Comparison of ENCODE assay signal across 14 cellular contexts in the genomic region with DNA sequence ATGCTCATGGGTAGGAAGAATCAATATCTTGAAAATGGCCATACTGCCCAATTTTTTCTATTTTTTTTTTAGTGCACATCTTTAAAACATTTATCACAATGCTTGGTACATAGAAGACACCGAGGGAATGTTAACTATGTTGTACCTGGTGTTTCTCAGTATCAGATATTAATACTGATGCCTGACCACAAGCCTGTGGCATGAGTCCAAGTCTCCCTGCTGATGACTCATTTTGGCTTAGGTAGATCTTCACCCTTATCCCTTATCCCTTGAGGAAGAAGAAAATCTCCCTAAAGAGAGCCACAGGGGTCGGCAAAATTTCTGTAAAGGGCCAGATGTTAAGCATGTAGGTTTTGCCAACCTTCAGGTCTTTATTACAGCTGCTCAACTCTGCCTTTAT. TPM values are rescaled to one million over a fixed set of nuclear protein-coding genes. Genes with fewer than 3 reads are reported as not detected.
DNase-seq lines count a peak whose midpoint lies in the region; ATAC-seq, FAIRE-seq and TF ChIP-seq lines count a peak whose summit lies in the region.
"Had no signal": no experiment of that assay in that cellular context is flagged by ENCODE, and none has a peak within 500 bp of the region (broad histone marks: within the 10 kb centered on the region; RNA-seq: fewer than 3 reads in every experiment).

No MANE protein-coding gene starts in this region.

- H3K4me2 ChIP-seq in skeletal muscle satellite cell (ENCODE audit: low read length), result peak overlapping the region; percentile 26

- peak; percentile 87 for FAIRE-seq in H54 (lab: Jason Lieb, UNC)

- H3K4me1 Mint-ChIP-seq in chondrocyte (ENCODE audit: low read depth), result peaks cover 26% of the 10 kb centered on the region

- H3K9ac ChIP-seq in skeletal muscle satellite cell (ENCODE audit: low read depth, low read length), result no peak overlapping the region

- DNase-seq in H54 (ENCODE audit: insufficient read length, low spot score), result no peak
- DNase-seq in NCI-H82 treated with DMSO at 0.1 percent for 48 hours (lab: John Stamatoyannopoulos, UW; ENCODE audit: unreplicated experiment), result peak; percentile 17
- no peak for DNase-seq in chondrocyte (ENCODE audit: low spot score)
- DNase-seq in T1000 (lab: John Stamatoyannopoulos, UW), result no peak
- no peak for DNase-seq in tibial artery
- DNase-seq: amniotic stem cell; DND-41; MV-4-11; stimulated activated CD4-positive, alpha-beta T cell treated with anti-CD3 and anti-CD28 coated beads, Interleukin-4, amount 100 ng/mL, for 4 hours; T-cell had no signal

- H3K9me3 ChIP-seq in skeletal muscle satellite cell (replicated peaks; ENCODE audit: low read length) (no peaks in the 10 kb centered on the region), tibial artery (no peaks in the 10 kb centered on the region)
- H3K9me3 ChIP-seq: neutrophil had no signal

- peaks cover 2% of the 10 kb centered on the region for H3K36me3 Mint-ChIP-seq in chondrocyte (ENCODE audit: low read depth)
- H3K36me3 Mint-ChIP-seq: T-cell had no signal

- TF ChIP-seq POLR2A in H54 (IDR thresholded peaks at IDR 0.05; ENCODE audit: low read depth, low read length), result no peak

- no peak for TF ChIP-seq CTCF in chondrocyte (IDR thresholded peaks at IDR 0.05)
- TF ChIP-seq CTCF in tibial artery (IDR thresholded peaks at IDR 0.05), result no peak

- H3K4me1 ChIP-seq in skeletal muscle satellite cell (ENCODE audit: control insufficient read depth, insufficient read depth, low read length) (peaks cover 21% of the 10 kb centered on the region), tibial artery (peaks cover 0 to 8% (median 1%) of the 10 kb centered on the region in 4 donors)

- H3K4me3 Mint-ChIP-seq in chondrocyte (ENCODE audit: unreplicated experiment), result no peak overlapping the region
- H3K4me3 Mint-ChIP-seq: T-cell had no signal

- no peak overlapping the region for H3K4me3 ChIP-seq in skeletal muscle satellite cell (ENCODE audit: low read length)
- H3K4me3 ChIP-seq in tibial artery, result no peak overlapping the region

- H3K36me3 ChIP-seq in skeletal muscle satellite cell (ENCODE audit: insufficient read depth, low read length), result no peaks in the 10 kb centered on the region
- no peaks in the 10 kb centered on the region for H3K36me3 ChIP-seq in tibial artery
- H3K36me3 ChIP-seq: neutrophil had no signal

- no peaks in the 10 kb centered on the region for H3K27me3 Mint-ChIP-seq in chondrocyte (ENCODE audit: low read depth)

- intact Hi-C loops in tibial artery (cut with DNase I; ENCODE audit: low total_unique reads), result no loop called here

- peak overlapping the region; percentile 11 for H3K27ac Mint-ChIP-seq in chondrocyte (ENCODE audit: unreplicated experiment)
- H3K27ac Mint-ChIP-seq: T-cell had no signal

- no peak for ATAC-seq in HG02981 (IDR thresholded peaks at IDR 0.05; ENCODE audit: unreplicated experiment)
- ATAC-seq: T-cell had no signal

- H3K27me3 ChIP-seq in skeletal muscle satellite cell (ENCODE audit: control insufficient read depth, insufficient read depth, low read length) (no peaks in the 10 kb centered on the region), tibial artery (no peaks in the 10 kb centered on the region)
- H3K27me3 ChIP-seq: neutrophil had no signal

- H3K27ac ChIP-seq in tibial artery, result no peak overlapping the region
- H3K27ac ChIP-seq: epithelial cell of prostate, neutrophil had no signal

- H3K9me3 Mint-ChIP-seq in chondrocyte (ENCODE audit: low read depth), result no peaks in the 10 kb centered on the region
- H3K9me3 Mint-ChIP-seq: T-cell had no signal

RNA-seq across cellular contexts. Expression of gene CD109, which starts 14.5 kb away (rescaled TPM):
- total RNA-seq in chondrocyte, result 25.4 to 33.1 TPM (median 26.0 TPM) in 3 replicates
- 47.8 and 48.9 TPM in 2 replicates for total RNA-seq in skeletal muscle satellite cell (2012; rRNA removed)

RNA-seq across cellular contexts. Expression of gene SLC17A5, which starts 56.7 kb away (rescaled TPM):
- total RNA-seq in chondrocyte, result 29.8 to 48.2 TPM (median 33.0 TPM) in 3 replicates
- 20.8 and 26.9 TPM in 2 replicates for total RNA-seq in skeletal muscle satellite cell (2012; rRNA removed)
